13 cellular contexts compared by ENCODE assay signal in genomic region chr13:27005556-27005955, GRCh38.
DNase-seq lines count a peak whose midpoint lies in the region; ATAC-seq, FAIRE-seq and TF ChIP-seq lines count a peak whose summit lies in the region.
"Had no signal": no experiment of that assay in that cellular context is flagged by ENCODE, and none has a peak within 500 bp of the region (broad histone marks: within the 10 kb centered on the region; RNA-seq: fewer than 3 reads in every experiment).

No MANE protein-coding gene starts in this region.

- TF ChIP-seq CTCF in esophagus squamous epithelium (IDR thresholded peaks at IDR 0.05): no peak
- no peak for TF ChIP-seq CTCF in CD8-positive, alpha-beta T cell (IDR thresholded peaks at IDR 0.05)

- no peaks in the 10 kb centered on the region for H3K9me3 Mint-ChIP-seq in CD8-positive, alpha-beta T cell
- H3K9me3 Mint-ChIP-seq: CD8-positive, alpha-beta memory T cell had no signal

- intact Hi-C loops in esophagus squamous epithelium (cut with DNase I): no loop called here
- intact Hi-C loops in CD8-positive, alpha-beta T cell (cut with DNase I, micrococcal nuclease): no loop called here
- intact Hi-C loops in left cardiac atrium (cut with DNase I): loop anchor here in 1 of 2 donors (10.0 kb wide), 1 partner anchor 159 kb away; no protein-coding TSS in a partner anchor

- peaks cover 51% of the 10 kb centered on the region for H3K27me3 Mint-ChIP-seq in CD8-positive, alpha-beta T cell (ENCODE audit: low read depth)

- H3K27ac ChIP-seq in esophagus squamous epithelium: peak overlapping the region in 3 of 4 donors; percentile 53 to 61 (median 53)
- no peak overlapping the region for H3K27ac ChIP-seq in small intestine (ENCODE audit: low read depth in 1 of 2, low read length in 1 of 2)
- H3K27ac ChIP-seq in CD8-positive, alpha-beta T cell (ENCODE audit: low read depth, low read length): no peak overlapping the region
- H3K27ac ChIP-seq: SJSA1 had no signal

- TF ChIP-seq POLR2A in esophagus squamous epithelium (IDR thresholded peaks at IDR 0.05): no peak

- peaks cover 9 to 28% (median 18%) of the 10 kb centered on the region in 3 donors for H3K4me1 ChIP-seq in esophagus squamous epithelium
- peaks cover 0 to 3% of the 10 kb centered on the region in 2 donors for H3K4me1 ChIP-seq in small intestine (ENCODE audit: control insufficient read depth in 2 of 2, insufficient read depth in 1 of 2, low read depth in 1 of 2, low read length in 1 of 2)
- H3K4me1 ChIP-seq in CD8-positive, alpha-beta T cell (ENCODE audit: insufficient read depth, low read length): peaks cover 4% of the 10 kb centered on the region
- H3K4me1 ChIP-seq: SJSA1 had no signal

- no peak for FAIRE-seq in small intestine (lab: Jason Lieb, UNC)
- FAIRE-seq: endothelial cell of umbilical vein had no signal

- H3K27me3 ChIP-seq in esophagus squamous epithelium: peaks cover 0 to 23% (median 0%) of the 10 kb centered on the region in 4 donors
- H3K27me3 ChIP-seq in small intestine (ENCODE audit: control insufficient read depth in 2 of 2, insufficient read depth in 2 of 2, low read length in 2 of 2): peaks cover 0 to 3% of the 10 kb centered on the region in 2 donors
- H3K27me3 ChIP-seq in CD8-positive, alpha-beta T cell (ENCODE audit: insufficient read depth, low read length): peaks cover 6% of the 10 kb centered on the region
- H3K27me3 ChIP-seq: SJSA1 had no signal

- 10 to 65% methylated on average over 4 to 9 of the region's 9 CpGs for WGBS in esophagus squamous epithelium, 2 donors
- 55 to 76% (median 62%) methylated on average over 9 of the region's 9 CpGs for WGBS in small intestine, 3 donors

- H3K36me3 ChIP-seq in esophagus squamous epithelium (no peaks in the 10 kb centered on the region), small intestine (ENCODE audit: control insufficient read depth in 2 of 2, insufficient read depth in 2 of 2, low read length in 2 of 2) (no peaks in the 10 kb centered on the region)
- no peaks in the 10 kb centered on the region for H3K36me3 ChIP-seq in CD8-positive, alpha-beta T cell (ENCODE audit: insufficient read depth, low read length)
- H3K36me3 ChIP-seq: SJSA1 had no signal

- POLR2A ChIA-PET in CD8-positive, alpha-beta T cell (lab: Charles Lee): no interaction called here

- H3K36me3 Mint-ChIP-seq in CD8-positive, alpha-beta T cell: no peaks in the 10 kb centered on the region
- H3K36me3 Mint-ChIP-seq: CD8-positive, alpha-beta memory T cell had no signal

- DNase-seq in ELF-1 (ENCODE audit: low read depth, low spot score) (peak; percentile 46), NCI-H510A treated with DMSO at 0.1 percent for 48 hours (lab: John Stamatoyannopoulos, UW) (peak; percentile 45), esophagus squamous epithelium (lab: John Stamatoyannopoulos, UW) (no peak), nucleus accumbens (lab: John Stamatoyannopoulos, UW) (peak in 49 of 56 donors; percentile 13 to 79 (median 53)), small intestine (no peak), left cardiac atrium (no peak)
- DNase-seq in CD8-positive, alpha-beta T cell: no peak
- no peak for DNase-seq in activated T-cell treated with anti-CD3 and anti-CD28 coated beads, Interleukin-2, amount 50 U/mL, for 48 hours
- DNase-seq: CD8-positive, alpha-beta memory T cell; NCI-H446 treated with DMSO at 0.1 percent for 48 hours; right cardiac atrium had no signal

- no peak overlapping the region for H3K27ac Mint-ChIP-seq in CD8-positive, alpha-beta T cell

- H3K9me3 ChIP-seq in esophagus squamous epithelium (no peaks in the 10 kb centered on the region), small intestine (ENCODE audit: control insufficient read depth, low read depth) (no peaks in the 10 kb centered on the region)
- no peaks in the 10 kb centered on the region for H3K9me3 ChIP-seq in CD8-positive, alpha-beta T cell (ENCODE audit: low read length)
- H3K9me3 ChIP-seq: SJSA1 had no signal

- CTCF ChIA-PET in CD8-positive, alpha-beta T cell (lab: Charles Lee): interaction anchor here (1.3 kb wide), 2 partner anchors 20 to 354 kb away, joined by 4 read pairs; no protein-coding TSS in a partner anchor

- ATAC-seq in CD8-positive, alpha-beta T cell: no peak
- no peak for ATAC-seq in left cardiac atrium

- H3K4me3 ChIP-seq in esophagus squamous epithelium: no peak overlapping the region
- no peak overlapping the region for H3K4me3 ChIP-seq in small intestine (ENCODE audit: low read depth in 1 of 2, low read length in 2 of 2)
- no peak overlapping the region for H3K4me3 ChIP-seq in CD8-positive, alpha-beta T cell (ENCODE audit: low read depth, low read length)
- H3K4me3 ChIP-seq: SJSA1 had no signal

- peaks cover 4% of the 10 kb centered on the region for H3K4me1 Mint-ChIP-seq in CD8-positive, alpha-beta T cell (ENCODE audit: low read depth)

- no peak overlapping the region for H3K4me3 Mint-ChIP-seq in CD8-positive, alpha-beta T cell
- H3K4me3 Mint-ChIP-seq: CD8-positive, alpha-beta memory T cell had no signal

Comparison
In these comparisons a context has a peak if more than half of its experiments do, and no peak if none do; other contexts are left out.
1. DNase-seq: peak in ELF-1 (single experiment), NCI-H510A treated with DMSO at 0.1 percent for 48 hours (single experiment) and nucleus accumbens (49 of 56); none in esophagus squamous epithelium (single experiment), small intestine (single experiment), CD8-positive, alpha-beta T cell (0 of 7), left cardiac atrium (single experiment) and activated T-cell treated with anti-CD3 and anti-CD28 coated beads, Interleukin-2, amount 50 U/mL, for 48 hours (0 of 2).
2. H3K27ac ChIP-seq: peak in esophagus squamous epithelium (3 of 4); none in small intestine (0 of 2) and CD8-positive, alpha-beta T cell (single experiment).